2 cellular contexts compared by ENCODE assay signal in genomic region chr17:31249742-31250141, GRCh38.
TF ChIP-seq lines count a peak whose summit lies in the region.

No MANE protein-coding gene starts in this region.

TF ChIP-seq in GM23338, 12 proteins besides CTCF, POLR2A, EP300 and RAD21:
- TF ChIP-seq ZNF331 (CRISPR knock-in tag; IDR thresholded peaks at IDR 0.05; ENCODE audit: low read depth) (no peak), ZNF114 (CRISPR knock-in tag; IDR thresholded peaks at IDR 0.05) (no peak), EZH2phosphoT487 (IDR thresholded peaks at IDR 0.05; ENCODE audit: unreplicated experiment) (no peak), REST (IDR thresholded peaks at IDR 0.05; ENCODE audit: unreplicated experiment) (no peak), NANOG (IDR thresholded peaks at IDR 0.05; ENCODE audit: borderline replicate concordance) (no peak), CREB1 (CRISPR knock-in tag; IDR thresholded peaks at IDR 0.05; ENCODE audit: low read depth) (no peak), EZH2 (IDR thresholded peaks at IDR 0.05; ENCODE audit: low read depth, unreplicated experiment) (no peak), JUNB (IDR thresholded peaks at IDR 0.05; ENCODE audit: unreplicated experiment) (no peak), POLR2AphosphoS5 (IDR thresholded peaks at IDR 0.05; ENCODE audit: low read depth) (no peak), STAT1 (IDR thresholded peaks at IDR 0.05; ENCODE audit: unreplicated experiment) (no peak)
- TF ChIP-seq, protein P1, sequence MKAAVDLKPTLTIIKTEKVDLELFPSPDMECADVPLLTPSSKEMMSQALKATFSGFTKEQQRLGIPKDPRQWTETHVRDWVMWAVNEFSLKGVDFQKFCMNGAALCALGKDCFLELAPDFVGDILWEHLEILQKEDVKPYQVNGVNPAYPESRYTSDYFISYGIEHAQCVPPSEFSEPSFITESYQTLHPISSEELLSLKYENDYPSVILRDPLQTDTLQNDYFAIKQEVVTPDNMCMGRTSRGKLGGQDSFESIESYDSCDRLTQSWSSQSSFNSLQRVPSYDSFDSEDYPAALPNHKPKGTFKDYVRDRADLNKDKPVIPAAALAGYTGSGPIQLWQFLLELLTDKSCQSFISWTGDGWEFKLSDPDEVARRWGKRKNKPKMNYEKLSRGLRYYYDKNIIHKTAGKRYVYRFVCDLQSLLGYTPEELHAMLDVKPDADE (IDR thresholded peaks at IDR 0.05), result no peak

TF ChIP-seq in H1, 55 proteins besides CTCF, POLR2A, EP300 and RAD21:
- TF ChIP-seq MAFK (IDR thresholded peaks at IDR 0.05; ENCODE audit: low read depth, low read length), result peak; percentile 49
- TF ChIP-seq RXRA (IDR thresholded peaks at IDR 0.05; ENCODE audit: insufficient read depth, low read depth, low read length), result no peak
- TF ChIP-seq ATF2 (IDR thresholded peaks at IDR 0.05; ENCODE audit: low read length), result no peak
- TF ChIP-seq CHD2 (IDR thresholded peaks at IDR 0.05; ENCODE audit: low read length), result no peak
- no peak for TF ChIP-seq SIN3A (conservative IDR thresholded peaks at IDR 0.05 in 1 of 2, IDR thresholded peaks at IDR 0.05 in 1 of 2; ENCODE audit: low read depth in 1 of 2, low read length in 2 of 2)
- no peak for TF ChIP-seq GABPA (IDR thresholded peaks at IDR 0.05; ENCODE audit: borderline replicate concordance, insufficient read depth, low read length)
- no peak for TF ChIP-seq NRF1 (IDR thresholded peaks at IDR 0.05; ENCODE audit: low read depth, low read length)
- TF ChIP-seq YY1 (IDR thresholded peaks at IDR 0.05; ENCODE audit: low read depth, low read length), result 0 out of 2 replicates have a peak, but pooled peaks have one; percentile 14
- TF ChIP-seq SIRT6 (IDR thresholded peaks at IDR 0.05; ENCODE audit: low read length), result no peak
